24 cellular contexts compared by ENCODE assay signal in genomic region chr5:125950012-125950411, GRCh38.
"Had no signal": no experiment of that assay in that cellular context is flagged by ENCODE, and none has a peak within 500 bp of the region (broad histone marks: within the 10 kb centered on the region; RNA-seq: fewer than 3 reads in every experiment).

No MANE protein-coding gene starts in this region.

- H3K4me3 ChIP-seq: coronary artery, dorsolateral prefrontal cortex, esophagus muscularis mucosa, gastrocnemius medialis, heart right ventricle, lower lobe of right lung had no signal

- H3K9me3 ChIP-seq: esophagus muscularis mucosa, gastrocnemius medialis, lower lobe of right lung had no signal

- H3K27me3 ChIP-seq: dorsolateral prefrontal cortex, esophagus muscularis mucosa, gastrocnemius medialis, heart right ventricle had no signal

- ATAC-seq: gastrocnemius medialis; heart right ventricle; left colon; left lobe of liver; left ventricle myocardium superior; lower lobe of right lung; naive thymus-derived CD4-positive, alpha-beta T cell had no signal

- H3K4me1 Mint-ChIP-seq: naive thymus-derived CD4-positive, alpha-beta T cell had no signal

- H3K27me3 Mint-ChIP-seq: naive thymus-derived CD4-positive, alpha-beta T cell had no signal

- H3K36me3 ChIP-seq: esophagus muscularis mucosa, gastrocnemius medialis, heart right ventricle, lower lobe of right lung had no signal

- H3K27ac ChIP-seq: coronary artery, dorsolateral prefrontal cortex, esophagus muscularis mucosa, gastrocnemius medialis, heart right ventricle, lower lobe of right lung had no signal

- DNase-seq: dermis blood vessel endothelial cell; dorsolateral prefrontal cortex; effector CD4-positive, alpha-beta T cell; effector memory CD4-positive, alpha-beta T cell; foreskin fibroblast; foreskin melanocyte; gastrocnemius medialis; glutamatergic neuron; head of caudate nucleus; heart right ventricle; hippocampal formation; left colon; left ventricle myocardium superior; lower lobe of right lung; mesendoderm; midbrain; naive thymus-derived CD4-positive, alpha-beta T cell had no signal

- H3K4me1 ChIP-seq: esophagus muscularis mucosa, gastrocnemius medialis, heart right ventricle, lower lobe of right lung had no signal

- H3K27ac Mint-ChIP-seq: naive thymus-derived CD4-positive, alpha-beta T cell had no signal

- FAIRE-seq: colon, endothelial cell of umbilical vein, islet of Langerhans, keratinocyte had no signal

- H3K36me3 Mint-ChIP-seq: naive thymus-derived CD4-positive, alpha-beta T cell had no signal

- H3K4me3 Mint-ChIP-seq: naive thymus-derived CD4-positive, alpha-beta T cell had no signal
